ENCODE assay signal across 18 cellular contexts in genomic region chr17:66354981-66355380, GRCh38. TPM values are rescaled to one million over a fixed set of nuclear protein-coding genes. Genes with fewer than 3 reads are reported as not detected.
DNase-seq lines count a peak whose midpoint lies in the region; ATAC-seq and TF ChIP-seq lines count a peak whose summit lies in the region.
"Had no signal": no experiment of that assay in that cellular context is flagged by ENCODE, and none has a peak within 500 bp of the region (broad histone marks: within the 10 kb centered on the region; RNA-seq: fewer than 3 reads in every experiment).

No MANE protein-coding gene starts in this region.

- H3K4me1 ChIP-seq in neural progenitor cell: peaks cover 13% of the 10 kb centered on the region

- H3F3A ChIP-seq in neural progenitor cell (ENCODE audit: low read depth): peaks cover 13% of the 10 kb centered on the region

- peaks cover 89% of the 10 kb centered on the region for H3K4me1 Mint-ChIP-seq in HFFc6 (ENCODE audit: low read depth)
- H3K4me1 Mint-ChIP-seq in neural progenitor cell: peaks cover 24% of the 10 kb centered on the region

- H3K4me3 Mint-ChIP-seq in HFFc6 (peak overlapping the region; percentile 62), neural progenitor cell (no peak overlapping the region)

- H3K27ac Mint-ChIP-seq in HFFc6 (peak overlapping the region; percentile 71), neural progenitor cell (no peak overlapping the region)

- H3K27me3 ChIP-seq in brain microvascular endothelial cell (replicated peaks) (no peaks in the 10 kb centered on the region), neural progenitor cell (peaks cover 35% of the 10 kb centered on the region)
- H3K27me3 ChIP-seq: adrenal gland, BE2C, colonic mucosa, SJCRH30 had no signal

- TF ChIP-seq CTCF in HFFc6 (IDR thresholded peaks at IDR 0.05) (no peak), brain microvascular endothelial cell (IDR thresholded peaks at IDR 0.05; ENCODE audit: low read depth, low read length, missing control alignments) (no peak), neural progenitor cell (IDR thresholded peaks at IDR 0.05) (no peak)

- peak overlapping the region; percentile 12 for H3K4me2 ChIP-seq in neural progenitor cell

- H3K27me3 Mint-ChIP-seq in HFFc6 (ENCODE audit: insufficient read depth) (peaks cover 2% of the 10 kb centered on the region; the same call in 1 of the 2 replicates), neural progenitor cell (ENCODE audit: insufficient read depth, low read depth) (peaks cover 5% of the 10 kb centered on the region)

- H3K36me3 Mint-ChIP-seq in HFFc6 (ENCODE audit: low read depth) (peaks cover 14% of the 10 kb centered on the region), neural progenitor cell (peaks cover 2% of the 10 kb centered on the region)

- H3K4me3 ChIP-seq in brain microvascular endothelial cell (ENCODE audit: low read depth, low read length) (no peak overlapping the region), neural progenitor cell (no peak overlapping the region)
- H3K4me3 ChIP-seq: adrenal gland, colonic mucosa, SJCRH30 had no signal

- ATAC-seq in GM18858 (IDR thresholded peaks at IDR 0.05; ENCODE audit: unreplicated experiment): no peak

- H3K9ac ChIP-seq in neural progenitor cell: no peak overlapping the region

- peak; percentile 61 for DNase-seq in AG20443 (ENCODE audit: low spot score)
- DNase-seq in HFFc6: peak; percentile 55
- no peak for DNase-seq in brain microvascular endothelial cell
- DNase-seq in neural progenitor cell (ENCODE audit: low spot score): no peak
- DNase-seq in DMS53 treated with DMSO at 0.1 percent for 48 hours (lab: John Stamatoyannopoulos, UW; ENCODE audit: unreplicated experiment): no peak
- no peak for DNase-seq in stimulated activated CD4-positive, alpha-beta T cell treated with anti-CD3 and anti-CD28 coated beads, Interleukin-2, amount 100 ng/mL, for 48 hours
- DNase-seq in KG1 (lab: John Stamatoyannopoulos, UW): no peak
- DNase-seq: activated CD4-positive, alpha-beta T cell treated with anti-CD3 and anti-CD28 coated beads, Interleukin-2, amount 50 U/mL, for 48 hours; activated T-cell treated with anti-CD3 and anti-CD28 coated beads, Interleukin-2, amount 50 U/mL, for 48 hours; adrenal gland; BE2C; colonic mucosa; DMS153; mesendoderm; NCI-H2081; NCI-H510A treated with DMSO at 0.1 percent for 48 hours; SJCRH30 had no signal

- peaks cover 10% of the 10 kb centered on the region for H4K20me1 ChIP-seq in neural progenitor cell (ENCODE audit: low read depth)

- H2AFZ ChIP-seq in neural progenitor cell (replicated peaks): no peak overlapping the region

- H3K27ac ChIP-seq in brain microvascular endothelial cell (peak overlapping the region; percentile 26), neural progenitor cell (no peak overlapping the region)
- H3K27ac ChIP-seq: colonic mucosa, SJCRH30 had no signal

- H3K9me3 Mint-ChIP-seq in HFFc6 (no peaks in the 10 kb centered on the region), neural progenitor cell (peaks cover 2% of the 10 kb centered on the region)

- no peaks in the 10 kb centered on the region for H3K36me3 ChIP-seq in brain microvascular endothelial cell (replicated peaks)
- H3K36me3 ChIP-seq in neural progenitor cell: no peaks in the 10 kb centered on the region
- H3K36me3 ChIP-seq: adrenal gland, BE2C, colonic mucosa, SJCRH30 had no signal

- H3K79me2 ChIP-seq in neural progenitor cell (ENCODE audit: low read depth): no peaks in the 10 kb centered on the region

- in situ Hi-C loops in brain microvascular endothelial cell (cut with HindIII; ENCODE audit: low pct_ligation_motif_present, low sequenced_read_pairs): no loop called here

- H3K9me3 ChIP-seq in neural progenitor cell (ENCODE audit: low read depth): no peaks in the 10 kb centered on the region
- H3K9me3 ChIP-seq: adrenal gland, BE2C, colonic mucosa, SJCRH30 had no signal

RNA-seq across cellular contexts. Expression of gene PRKCA, which starts 52.6 kb away (rescaled TPM):
- 100 to 1,000 TPM in 2 of 6 experiments, 10 to 100 TPM in 4; 81.2 to 106 (median 92.9) TPM for total RNA-seq in HFFc6 (2021; fragmentation: NEBNext Ultra II Directional; extraction: Animal tissue kit (Norgen Biotek cat#: 25700))
- 1.7 and 2.1 TPM in 2 replicates for total RNA-seq in neural progenitor cell (ENCODE audit: low replicate concordance)

Comparison
In these comparisons a context has a peak if more than half of its experiments do, and no peak if none do; other contexts are left out.
1. DNase-seq: peak in AG20443 (single experiment) and HFFc6 (single experiment); none in brain microvascular endothelial cell (single experiment), neural progenitor cell (single experiment), DMS53 treated with DMSO at 0.1 percent for 48 hours (single experiment), stimulated activated CD4-positive, alpha-beta T cell treated with anti-CD3 and anti-CD28 coated beads, Interleukin-2, amount 100 ng/mL, for 48 hours (0 of 2) and KG1 (single experiment).
2. RNA of gene PRKCA, which starts 52.6 kb away (total RNA-seq): 81.2 to 106 TPM in HFFc6; 1.7 to 2.1 TPM in neural progenitor cell; every median in the first group is over 10 times any median in the second.